8 cellular contexts compared by ENCODE assay signal in genomic region chr16:11345040-11345862, GRCh38. TPM values are rescaled to one million over a fixed set of nuclear protein-coding genes. Genes with fewer than 3 reads are reported as not detected.
DNase-seq lines count a peak whose midpoint lies in the region; ATAC-seq and TF ChIP-seq lines count a peak whose summit lies in the region.

Gene RMI2 (plus strand): TSS chr16:11345459. CDS start chr16:11345472, 13 bp downstream.

- POLR2A ChIA-PET in activated CD4-positive, alpha-beta T cell treated with anti-CD3 and anti-CD28 coated beads, Interleukin-2, amount 10 ng/mL, durations not matched to agents 7 days and 5 days (lab: Charles Lee) = no interaction called here

- H3K4me1 Mint-ChIP-seq in CD14-positive monocyte = peaks cover 41% of the 10 kb centered on the region
- peaks cover 65% of the 10 kb centered on the region for H3K4me1 Mint-ChIP-seq in activated CD4-positive, alpha-beta T cell treated with anti-CD3 and anti-CD28 coated beads, Interleukin-2, amount 10 ng/mL, durations not matched to agents 7 days and 5 days

- H3K36me3 Mint-ChIP-seq in CD14-positive monocyte = peaks cover 4 to 5% of the 10 kb centered on the region in 2 donors
- peaks cover 38% of the 10 kb centered on the region for H3K36me3 Mint-ChIP-seq in activated CD4-positive, alpha-beta T cell treated with anti-CD3 and anti-CD28 coated beads, Interleukin-2, amount 10 ng/mL, durations not matched to agents 7 days and 5 days (ENCODE audit: low read depth)

- H3K27ac Mint-ChIP-seq in CD14-positive monocyte = peak within 1 kb of the TSS in 2 of 7 donors; percentile 42 to 72
- peak within 1 kb of the TSS; percentile 90 for H3K27ac Mint-ChIP-seq in activated CD4-positive, alpha-beta T cell treated with anti-CD3 and anti-CD28 coated beads, Interleukin-2, amount 10 ng/mL, durations not matched to agents 7 days and 5 days

- H3K9me3 Mint-ChIP-seq in CD14-positive monocyte = no peaks in the 10 kb centered on the region
- H3K9me3 Mint-ChIP-seq in activated CD4-positive, alpha-beta T cell treated with anti-CD3 and anti-CD28 coated beads, Interleukin-2, amount 10 ng/mL, durations not matched to agents 7 days and 5 days = no peaks in the 10 kb centered on the region

- peaks cover 12 to 38% of the 10 kb centered on the region in 2 donors for H3K4me1 ChIP-seq in left lung

- H3K36me3 ChIP-seq in left lung = no peaks in the 10 kb centered on the region

- no peaks in the 10 kb centered on the region for H3K9me3 ChIP-seq in left lung

- CTCF ChIA-PET in activated CD4-positive, alpha-beta T cell treated with anti-CD3 and anti-CD28 coated beads, Interleukin-2, amount 10 ng/mL, durations not matched to agents 7 days and 5 days (lab: Charles Lee) = interaction anchor here (0.6 to 2.2 kb wide), 3 partner anchors 10 to 89 kb away, joined by 3 to 9 read pairs (median 5); partner anchors contain the start of gene SOCS1

- intact Hi-C loops in CD14-positive monocyte (cut with micrococcal nuclease) = loop anchor here (5.0 kb wide), 2 partner anchors 33 to 88 kb away; partner anchors contain the start of gene SOCS1 (in 1 of the 2)
- intact Hi-C loops in left lung (cut with DNase I) = no loop called here

- no peaks in the 10 kb centered on the region for H3K27me3 ChIP-seq in left lung

- H3K27ac ChIP-seq in left lung = no peak within 1 kb of the TSS

- ATAC-seq in GM19395 (IDR thresholded peaks at IDR 0.05; ENCODE audit: unreplicated experiment) (peak; percentile 95), HG03558 (IDR thresholded peaks at IDR 0.05; ENCODE audit: extremely low read depth, unreplicated experiment) (peak; percentile 88), left lung (peak; percentile 95)

- DNase-seq in CD14-positive monocyte (ENCODE audit: low spot score) (peak; percentile 95), NCI-H748 (lab: John Stamatoyannopoulos, UW; ENCODE audit: unreplicated experiment) (peak; percentile 95), dermis blood vessel endothelial cell (peak; percentile 96), left lung (peak; percentile 96 to 97)
- DNase-seq in activated CD4-positive, alpha-beta T cell treated with anti-CD3 and anti-CD28 coated beads, Interleukin-2, amount 10 ng/mL, durations not matched to agents 7 days and 5 days = peak; percentile 99
- peak; percentile 96 to 97 for DNase-seq in stimulated activated CD4-positive, alpha-beta T cell treated with anti-CD3 and anti-CD28 coated beads, Interleukin-2, amount 100 ng/mL, for 48 hours

- no peak for TF ChIP-seq CTCF in CD14-positive monocyte (IDR thresholded peaks at IDR 0.05)
- no peak for TF ChIP-seq CTCF in left lung (IDR thresholded peaks at IDR 0.05)

- H3K27me3 Mint-ChIP-seq in CD14-positive monocyte (ENCODE audit: low read depth in 3 of 3) = peaks cover 1 to 2% (median 1%) of the 10 kb centered on the region in 3 donors
- no peaks in the 10 kb centered on the region for H3K27me3 Mint-ChIP-seq in activated CD4-positive, alpha-beta T cell treated with anti-CD3 and anti-CD28 coated beads, Interleukin-2, amount 10 ng/mL, durations not matched to agents 7 days and 5 days

- peak within 1 kb of the TSS; percentile 47 to 56 for H3K4me3 ChIP-seq in left lung

- H3K4me3 Mint-ChIP-seq in CD14-positive monocyte = peak within 1 kb of the TSS; percentile 76 to 82
- peak within 1 kb of the TSS; percentile 94 for H3K4me3 Mint-ChIP-seq in activated CD4-positive, alpha-beta T cell treated with anti-CD3 and anti-CD28 coated beads, Interleukin-2, amount 10 ng/mL, durations not matched to agents 7 days and 5 days

RNA-seq across cellular contexts. Expression of gene RMI2, which starts in this region (rescaled TPM):
- under 1 TPM; 0.23 to 0.24 TPM for polyA plus RNA-seq in CD14-positive monocyte
- total RNA-seq in activated CD4-positive, alpha-beta T cell treated with anti-CD3 and anti-CD28 coated beads, Interleukin-2, amount 10 ng/mL, durations not matched to agents 7 days and 5 days = 10 to 100 TPM; 53.5 to 55.1 TPM
- total RNA-seq in dermis blood vessel endothelial cell = 5.1 and 8.1 TPM in 2 replicates
- 10 to 100 TPM in 1 of 2 donors, 1 to 10 TPM in 1; 9.6 to 14.1 TPM for total RNA-seq in left lung

Comparison
In these comparisons a context has a peak if more than half of its experiments do, and no peak if none do; other contexts are left out.
1. Peak in DNase-seq in CD14-positive monocyte; RNA of the gene not detected or under 1 TPM.
2. intact Hi-C loops: an anchor here in CD14-positive monocyte (5.0 kb wide); none called in left lung.